Comparison of ENCODE assay signal across 10 cellular contexts in the genomic region with DNA sequence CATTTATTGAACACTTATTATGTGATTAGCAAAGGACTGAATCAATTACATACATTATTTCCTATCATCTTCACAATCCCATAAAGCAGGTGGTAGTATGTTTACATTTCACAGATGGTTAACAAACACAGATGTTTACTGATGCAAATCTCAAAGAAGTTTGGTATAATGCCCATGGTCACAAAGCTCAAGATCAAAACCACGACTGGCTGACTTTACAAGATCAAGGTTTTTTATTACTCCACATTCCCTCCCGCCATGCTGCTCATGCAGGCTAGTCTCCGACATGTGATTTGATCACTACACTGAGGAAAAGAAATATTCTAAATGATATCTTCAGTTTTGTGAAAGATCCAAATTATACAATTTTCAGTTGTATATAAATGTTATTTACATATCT.
"Had no signal": no experiment of that assay in that cellular context is flagged by ENCODE, and none has a peak within 500 bp of the region (broad histone marks: within the 10 kb centered on the region; RNA-seq: fewer than 3 reads in every experiment).

No MANE protein-coding gene starts in this region.

- H3K27ac ChIP-seq: GM23248, HL-60 had no signal

- ATAC-seq: HCT116, K562 had no signal

- FAIRE-seq: K562 had no signal

- DNase-seq: GM23248, GOT3, H7, HFFc6, IMR-90, KG1 had no signal

- H3K4me3 Mint-ChIP-seq: HFFc6 had no signal

- H3K36me3 ChIP-seq: HAP-1 had no signal

- H3K9me3 ChIP-seq: HAP-1 had no signal

- H3K9ac ChIP-seq: GM23248 had no signal

- H3K9me3 Mint-ChIP-seq: HFFc6 had no signal

- H3K27ac Mint-ChIP-seq: HFFc6 had no signal

- H3K4me3 ChIP-seq: GM23248, HAP-1, K562 had no signal
